In the genomic region with DNA sequence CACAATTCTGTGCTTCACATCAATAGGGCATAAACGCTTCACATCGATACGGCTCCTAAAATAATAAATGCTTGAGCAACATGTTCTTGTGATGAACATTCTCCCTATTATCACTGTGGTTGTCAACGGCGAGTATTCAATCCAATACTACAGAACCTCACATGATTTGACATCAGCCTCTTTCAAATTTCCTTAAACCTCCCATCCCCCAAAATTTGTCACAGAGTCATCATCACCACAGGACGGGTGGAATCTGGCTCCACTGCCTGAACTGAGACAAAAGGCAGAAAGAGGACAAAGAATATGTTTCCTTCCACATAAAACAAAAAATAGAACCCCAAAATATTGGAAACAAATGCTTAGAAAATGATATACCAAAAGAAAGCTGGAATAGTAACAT, we compare ENCODE assay signal across 23 cellular contexts. TPM values are rescaled to one million over a fixed set of nuclear protein-coding genes. Genes with fewer than 3 reads are reported as not detected.
A peak's percentile ranks its signal among the peaks of the same experiment; 100 is the strongest.
DNase-seq lines count a peak whose midpoint lies in the region; ATAC-seq and TF ChIP-seq lines count a peak whose summit lies in the region.
"Had no signal": no experiment of that assay in that cellular context is flagged by ENCODE, and none has a peak within 500 bp of the region (broad histone marks: within the 10 kb centered on the region; RNA-seq: fewer than 3 reads in every experiment).

No MANE protein-coding gene starts in this region.

- no peaks in the 10 kb centered on the region for H3K27me3 ChIP-seq in right cardiac atrium (ENCODE audit: control insufficient read depth, insufficient read depth)
- H3K27me3 ChIP-seq: colonic mucosa, tibial nerve had no signal

- H3K4me3 Mint-ChIP-seq in T-helper 17 cell (peak overlapping the region; percentile 82), WTC11 (no peak overlapping the region)
- H3K4me3 Mint-ChIP-seq in activated naive CD8-positive, alpha-beta T cell treated with anti-CD3 and anti-CD28 coated beads, Interleukin-2, amount 10 ng/mL, durations not matched to agents 7 days and 5 days: peak overlapping the region; percentile 80
- H3K4me3 Mint-ChIP-seq: CD14-positive monocyte had no signal

- 78% methylated on average over 6 of the region's 6 CpGs for WGBS in right cardiac atrium

- no peaks in the 10 kb centered on the region for H3K4me1 ChIP-seq in right cardiac atrium (ENCODE audit: control insufficient read depth, insufficient read depth, low read length)
- H3K4me1 ChIP-seq: colonic mucosa, lower lobe of right lung, tibial nerve had no signal

- H3K27ac Mint-ChIP-seq in T-helper 17 cell (peak overlapping the region; percentile 99), WTC11 (no peak overlapping the region)
- peak overlapping the region; percentile 81 for H3K27ac Mint-ChIP-seq in activated naive CD8-positive, alpha-beta T cell treated with anti-CD3 and anti-CD28 coated beads, Interleukin-2, amount 10 ng/mL, durations not matched to agents 7 days and 5 days
- H3K27ac Mint-ChIP-seq: CD14-positive monocyte had no signal

- CTCF ChIA-PET in WTC11 (lab: Charles Lee): no interaction called here

- no peaks in the 10 kb centered on the region for H3K27me3 Mint-ChIP-seq in T-helper 17 cell
- no peaks in the 10 kb centered on the region for H3K27me3 Mint-ChIP-seq in activated naive CD8-positive, alpha-beta T cell treated with anti-CD3 and anti-CD28 coated beads, Interleukin-2, amount 10 ng/mL, durations not matched to agents 7 days and 5 days
- no peaks in the 10 kb centered on the region for H3K27me3 Mint-ChIP-seq in WTC11 (ENCODE audit: low read depth)

- H3K9me3 Mint-ChIP-seq in activated naive CD8-positive, alpha-beta T cell treated with anti-CD3 and anti-CD28 coated beads, Interleukin-2, amount 10 ng/mL, durations not matched to agents 7 days and 5 days: no peaks in the 10 kb centered on the region
- H3K9me3 Mint-ChIP-seq in WTC11: peaks cover 4% of the 10 kb centered on the region; the same call in 1 of the 2 replicates

- no peak for TF ChIP-seq CTCF in WTC11 (IDR thresholded peaks at IDR 0.05)

- ATAC-seq in T-helper 17 cell (peak; percentile 50), WTC11 (no peak), right cardiac atrium (no peak)
- ATAC-seq in activated naive CD8-positive, alpha-beta T cell treated with anti-CD3 and anti-CD28 coated beads, Interleukin-2, amount 10 ng/mL, durations not matched to agents 7 days and 5 days (ENCODE audit: low read depth): peak; percentile 17
- ATAC-seq: lower lobe of right lung, PC-3 had no signal

- POLR2A ChIA-PET in activated naive CD8-positive, alpha-beta T cell treated with anti-CD3 and anti-CD28 coated beads, Interleukin-2, amount 10 ng/mL, durations not matched to agents 7 days and 5 days (lab: Charles Lee): interaction anchor here (1.8 to 2.0 kb wide), 3 partner anchors 9 to 87 kb away, joined by 4 to 6 read pairs (median 6); no protein-coding TSS in a partner anchor
- POLR2A ChIA-PET in WTC11 (lab: Charles Lee): no interaction called here

- H3K4me1 Mint-ChIP-seq in T-helper 17 cell (peaks cover 29% of the 10 kb centered on the region), WTC11 (no peaks in the 10 kb centered on the region; the same call in 1 of the 2 replicates)
- peaks cover 38% of the 10 kb centered on the region for H3K4me1 Mint-ChIP-seq in activated naive CD8-positive, alpha-beta T cell treated with anti-CD3 and anti-CD28 coated beads, Interleukin-2, amount 10 ng/mL, durations not matched to agents 7 days and 5 days
- H3K4me1 Mint-ChIP-seq: CD14-positive monocyte had no signal

- H3K27ac ChIP-seq in right cardiac atrium (ENCODE audit: low read length): no peak overlapping the region
- H3K27ac ChIP-seq: colonic mucosa, lower lobe of right lung, tibial nerve, VCaP had no signal

- H3K36me3 Mint-ChIP-seq in T-helper 17 cell (ENCODE audit: low read depth) (peaks cover 6% of the 10 kb centered on the region), WTC11 (no peaks in the 10 kb centered on the region)
- peaks cover 55% of the 10 kb centered on the region for H3K36me3 Mint-ChIP-seq in activated naive CD8-positive, alpha-beta T cell treated with anti-CD3 and anti-CD28 coated beads, Interleukin-2, amount 10 ng/mL, durations not matched to agents 7 days and 5 days
- H3K36me3 Mint-ChIP-seq: CD14-positive monocyte had no signal

- no peak overlapping the region for H3K4me3 ChIP-seq in right cardiac atrium (ENCODE audit: low read length)
- H3K4me3 ChIP-seq: colonic mucosa, lower lobe of right lung, tibial nerve had no signal

- intact Hi-C loops in right cardiac atrium (cut with DNase I): no loop called here

- DNase-seq in activated CD4-positive, alpha-beta T cell treated with anti-CD3 and anti-CD28 coated beads for 48 hours: peak; percentile 50
- DNase-seq in activated CD4-positive, alpha-beta T cell treated with anti-CD3 and anti-CD28 coated beads for 1 hour: no peak
- no peak for DNase-seq in T-helper 17 cell
- DNase-seq in activated naive CD8-positive, alpha-beta T cell treated with anti-CD3 and anti-CD28 coated beads, Interleukin-2, amount 10 ng/mL, durations not matched to agents 7 days and 5 days: no peak
- peak; percentile 61 for DNase-seq in stimulated activated CD4-positive, alpha-beta T cell treated with anti-CD3 and anti-CD28 coated beads, Interleukin-4, amount 100 ng/mL, for 24 hours
- no peak for DNase-seq in effector CD4-positive, alpha-beta T cell
- no peak for DNase-seq in WTC11 (ENCODE audit: low spot score)
- no peak for DNase-seq in right cardiac atrium
- DNase-seq: 8988T; aorta; colonic mucosa; lower lobe of right lung; NCI-H2029 treated with DMSO at 0.1 percent for 48 hours; PC-3; retina; SK-N-SH; stimulated activated CD8-positive, alpha-beta memory T cell treated with anti-CD3 and anti-CD28 coated beads, Interleukin-4, amount 100 ng/mL, for 48 hours had no signal

- H3K9me3 ChIP-seq in T-helper 17 cell (ENCODE audit: control insufficient read depth, low read length, poor library complexity, severe bottlenecking): no peaks in the 10 kb centered on the region
- H3K9me3 ChIP-seq in right cardiac atrium (ENCODE audit: control insufficient read depth, low read length): no peaks in the 10 kb centered on the region
- H3K9me3 ChIP-seq: colonic mucosa, lower lobe of right lung, SK-N-SH, tibial nerve had no signal

TF ChIP-seq in WTC11, 78 proteins besides CTCF, POLR2A, EP300 and RAD21:
- TF ChIP-seq, protein P1, sequence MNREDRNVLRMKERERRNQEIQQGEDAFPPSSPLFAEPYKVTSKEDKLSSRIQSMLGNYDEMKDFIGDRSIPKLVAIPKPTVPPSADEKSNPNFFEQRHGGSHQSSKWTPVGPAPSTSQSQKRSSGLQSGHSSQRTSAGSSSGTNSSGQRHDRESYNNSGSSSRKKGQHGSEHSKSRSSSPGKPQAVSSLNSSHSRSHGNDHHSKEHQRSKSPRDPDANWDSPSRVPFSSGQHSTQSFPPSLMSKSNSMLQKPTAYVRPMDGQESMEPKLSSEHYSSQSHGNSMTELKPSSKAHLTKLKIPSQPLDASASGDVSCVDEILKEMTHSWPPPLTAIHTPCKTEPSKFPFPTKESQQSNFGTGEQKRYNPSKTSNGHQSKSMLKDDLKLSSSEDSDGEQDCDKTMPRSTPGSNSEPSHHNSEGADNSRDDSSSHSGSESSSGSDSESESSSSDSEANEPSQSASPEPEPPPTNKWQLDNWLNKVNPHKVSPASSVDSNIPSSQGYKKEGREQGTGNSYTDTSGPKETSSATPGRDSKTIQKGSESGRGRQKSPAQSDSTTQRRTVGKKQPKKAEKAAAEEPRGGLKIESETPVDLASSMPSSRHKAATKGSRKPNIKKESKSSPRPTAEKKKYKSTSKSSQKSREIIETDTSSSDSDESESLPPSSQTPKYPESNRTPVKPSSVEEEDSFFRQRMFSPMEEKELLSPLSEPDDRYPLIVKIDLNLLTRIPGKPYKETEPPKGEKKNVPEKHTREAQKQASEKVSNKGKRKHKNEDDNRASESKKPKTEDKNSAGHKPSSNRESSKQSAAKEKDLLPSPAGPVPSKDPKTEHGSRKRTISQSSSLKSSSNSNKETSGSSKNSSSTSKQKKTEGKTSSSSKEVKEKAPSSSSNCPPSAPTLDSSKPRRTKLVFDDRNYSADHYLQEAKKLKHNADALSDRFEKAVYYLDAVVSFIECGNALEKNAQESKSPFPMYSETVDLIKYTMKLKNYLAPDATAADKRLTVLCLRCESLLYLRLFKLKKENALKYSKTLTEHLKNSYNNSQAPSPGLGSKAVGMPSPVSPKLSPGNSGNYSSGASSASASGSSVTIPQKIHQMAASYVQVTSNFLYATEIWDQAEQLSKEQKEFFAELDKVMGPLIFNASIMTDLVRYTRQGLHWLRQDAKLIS (CRISPR knock-in tag; IDR thresholded peaks at IDR 0.05; ENCODE audit: borderline replicate concordance): no peak
- TF ChIP-seq, protein P2, sequence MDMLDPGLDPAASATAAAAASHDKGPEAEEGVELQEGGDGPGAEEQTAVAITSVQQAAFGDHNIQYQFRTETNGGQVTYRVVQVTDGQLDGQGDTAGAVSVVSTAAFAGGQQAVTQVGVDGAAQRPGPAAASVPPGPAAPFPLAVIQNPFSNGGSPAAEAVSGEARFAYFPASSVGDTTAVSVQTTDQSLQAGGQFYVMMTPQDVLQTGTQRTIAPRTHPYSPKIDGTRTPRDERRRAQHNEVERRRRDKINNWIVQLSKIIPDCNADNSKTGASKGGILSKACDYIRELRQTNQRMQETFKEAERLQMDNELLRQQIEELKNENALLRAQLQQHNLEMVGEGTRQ (CRISPR knock-in tag; IDR thresholded peaks at IDR 0.05): no peak

RNA-seq across cellular contexts. Expression of a gene that starts 7.3 kb away (rescaled TPM):
- 10 to 100 TPM; 53.9 to 64.7 TPM for total RNA-seq in T-helper 17 cell
- 100 to 1,000 TPM; 152 to 155 TPM for total RNA-seq in activated naive CD8-positive, alpha-beta T cell treated with anti-CD3 and anti-CD28 coated beads, Interleukin-2, amount 10 ng/mL, durations not matched to agents 7 days and 5 days
- 0.39 TPM in 1 of 3 replicates, not detected in the others for total RNA-seq in WTC11 (2021)
- total RNA-seq in right cardiac atrium: under 1 TPM; 0.19 to 0.60 (median 0.36) TPM
- not detected for polyA plus RNA-seq in right cardiac atrium
- total RNA-seq: Daoy, glomerular endothelial cell, PC-3 had no signal
- polyA plus RNA-seq: neural cell, SK-N-SH had no signal

Comparison
In these comparisons a context has a peak if more than half of its experiments do, and no peak if none do; other contexts are left out.
1. DNase-seq: peak in activated CD4-positive, alpha-beta T cell treated with anti-CD3 and anti-CD28 coated beads for 48 hours (single experiment) and stimulated activated CD4-positive, alpha-beta T cell treated with anti-CD3 and anti-CD28 coated beads, Interleukin-4, amount 100 ng/mL, for 24 hours (single experiment); none in activated CD4-positive, alpha-beta T cell treated with anti-CD3 and anti-CD28 coated beads for 1 hour (single experiment), T-helper 17 cell (0 of 3), activated naive CD8-positive, alpha-beta T cell treated with anti-CD3 and anti-CD28 coated beads, Interleukin-2, amount 10 ng/mL, durations not matched to agents 7 days and 5 days (single experiment), effector CD4-positive, alpha-beta T cell (single experiment), WTC11 (single experiment) and right cardiac atrium (0 of 3).
2. ATAC-seq: peak in T-helper 17 cell (single experiment) and activated naive CD8-positive, alpha-beta T cell treated with anti-CD3 and anti-CD28 coated beads, Interleukin-2, amount 10 ng/mL, durations not matched to agents 7 days and 5 days (single experiment); none in WTC11 (single experiment) and right cardiac atrium (0 of 2).
3. RNA of a gene that starts 7.3 kb away (total RNA-seq): 152 to 155 TPM in activated naive CD8-positive, alpha-beta T cell treated with anti-CD3 and anti-CD28 coated beads, Interleukin-2, amount 10 ng/mL, durations not matched to agents 7 days and 5 days and 53.9 to 64.7 TPM in T-helper 17 cell; 0.19 to 0.60 TPM in right cardiac atrium and 0.39 TPM in WTC11; every median in the first group is over 10 times any median in the second.